6 cellular contexts compared by ENCODE assay signal in genomic region chr2:227194219-227194618, GRCh38. TPM values are rescaled to one million over a fixed set of nuclear protein-coding genes. Genes with fewer than 3 reads are reported as not detected.
"Had no signal": no experiment of that assay in that cellular context is flagged by ENCODE, and none has a peak within 500 bp of the region (broad histone marks: within the 10 kb centered on the region; RNA-seq: fewer than 3 reads in every experiment).

No MANE protein-coding gene starts in this region.

- H3K27ac Mint-ChIP-seq: GM23338, H9 had no signal

- H3K4me3 Mint-ChIP-seq: GM23338, H9 had no signal

- DNase-seq: H9, HCEC 1CT, IMR-90 had no signal

- H2AFZ ChIP-seq: GM23338 had no signal

- H3K4me3 ChIP-seq: GM23338, K562 had no signal

- H3K4me2 ChIP-seq: GM23338 had no signal

- H3K9me3 Mint-ChIP-seq: GM23338, H9 had no signal

RNA-seq across cellular contexts. Expression of gene COL4A3, which starts 29.8 kb away (rescaled TPM):
- total RNA-seq: HT-29, IMR-90, K562 had no signal
- polyA plus RNA-seq: IMR-90, K562 had no signal

RNA-seq across cellular contexts. Expression of gene COL4A4, which starts 30.2 kb away (rescaled TPM):
- total RNA-seq: HT-29, IMR-90, K562 had no signal
